In the genomic region with DNA sequence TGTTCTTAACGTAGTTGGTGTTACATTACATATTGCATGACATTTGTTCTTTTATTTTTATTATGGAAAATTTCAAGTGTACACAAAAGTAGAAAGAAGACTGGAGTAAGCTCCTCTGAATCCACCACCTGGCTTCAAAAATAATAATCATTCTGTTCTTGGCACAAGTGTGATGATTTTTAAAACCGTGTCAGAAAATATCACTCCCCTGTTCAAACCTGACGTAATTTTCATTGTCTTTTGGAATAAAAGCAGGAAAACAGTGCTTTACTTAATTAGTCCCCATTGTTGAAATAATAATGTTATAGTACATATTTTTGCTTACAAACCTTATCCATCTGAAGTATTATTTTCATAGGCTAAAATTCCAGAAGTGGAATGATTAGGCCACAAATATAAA, we compare ENCODE assay signal across 7 cellular contexts. TPM values are rescaled to one million over a fixed set of nuclear protein-coding genes. Genes with fewer than 3 reads are reported as not detected.
"Had no signal": no experiment of that assay in that cellular context is flagged by ENCODE, and none has a peak within 500 bp of the region (broad histone marks: within the 10 kb centered on the region; RNA-seq: fewer than 3 reads in every experiment).

No MANE protein-coding gene starts in this region.

- H3K4me3 ChIP-seq: GM12878 had no signal

- FAIRE-seq: G401.6, GM12878, GM18507, GM19239 had no signal

- DNase-seq: GDM1, GF-D8 had no signal

RNA-seq across cellular contexts. Expression of a gene that starts 41.3 kb away (rescaled TPM):
- total RNA-seq: G401 had no signal
